Comparison of ENCODE assay signal across 18 cellular contexts in the genomic region with DNA sequence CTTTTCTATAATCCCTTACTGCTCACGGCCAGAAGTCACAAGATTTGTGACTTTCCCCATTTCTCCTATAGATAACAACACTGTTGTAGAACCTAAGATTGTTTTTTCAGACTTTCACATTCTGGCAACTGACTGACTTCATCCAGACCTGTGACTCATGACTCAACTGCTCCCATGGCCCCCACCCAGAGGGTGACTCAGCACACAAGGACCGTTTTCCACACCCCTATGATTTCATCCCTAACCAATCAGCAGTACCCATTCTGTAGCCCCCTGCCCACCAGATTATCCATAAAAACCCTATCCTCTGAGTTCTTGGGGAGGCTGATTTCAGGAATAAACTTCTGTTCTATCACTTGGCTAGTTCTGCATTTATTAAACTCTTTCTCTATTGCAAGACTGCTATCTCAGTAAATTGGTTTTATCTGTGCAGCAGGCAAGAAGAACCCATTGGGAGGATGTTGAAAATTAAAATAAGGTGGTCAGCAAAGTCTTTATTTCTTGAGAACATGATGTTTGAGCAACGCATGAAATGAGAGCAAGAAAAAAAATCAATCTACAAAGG.
A peak's percentile ranks its signal among the peaks of the same experiment; 100 is the strongest.
DNase-seq lines count a peak whose midpoint lies in the region; ATAC-seq, FAIRE-seq and TF ChIP-seq lines count a peak whose summit lies in the region.
"Had no signal": no experiment of that assay in that cellular context is flagged by ENCODE, and none has a peak within 500 bp of the region (broad histone marks: within the 10 kb centered on the region; RNA-seq: fewer than 3 reads in every experiment).

No MANE protein-coding gene starts in this region.

- H3K36me3 ChIP-seq in RWPE2 (ENCODE audit: low read depth): no peaks in the 10 kb centered on the region
- no peaks in the 10 kb centered on the region for H3K36me3 ChIP-seq in testis (ENCODE audit: low read depth, missing control alignments)
- no peaks in the 10 kb centered on the region for H3K36me3 ChIP-seq in suprapubic skin
- H3K36me3 ChIP-seq: heart left ventricle, upper lobe of right lung had no signal

- WGBS in testis, 2 donors: 73 to 98% methylated on average over 3 of the region's 3 CpGs
- WGBS in suprapubic skin: 56% methylated on average over 3 of the region's 3 CpGs

- H3K9me3 ChIP-seq in RWPE2 (ENCODE audit: severe bottlenecking) (peaks cover 11% of the 10 kb centered on the region), testis (no peaks in the 10 kb centered on the region), suprapubic skin (peaks cover 9% of the 10 kb centered on the region)
- H3K9me3 ChIP-seq: upper lobe of right lung had no signal

- peak; percentile 48; the same call in 1 of the 3 replicates for ATAC-seq in RWPE2 (ENCODE audit: low read depth)
- ATAC-seq: CD8-positive, alpha-beta T cell; left cardiac atrium; upper lobe of right lung had no signal

- H3K27me3 ChIP-seq in RWPE2 (ENCODE audit: insufficient read depth, poor library complexity, severe bottlenecking) (no peaks in the 10 kb centered on the region), testis (no peaks in the 10 kb centered on the region), suprapubic skin (no peaks in the 10 kb centered on the region)
- H3K27me3 ChIP-seq: heart left ventricle, upper lobe of right lung had no signal

- TF ChIP-seq POLR2A in H54 (IDR thresholded peaks at IDR 0.05; ENCODE audit: low read depth, low read length) (no peak), testis (IDR thresholded peaks at IDR 0.05) (no peak), suprapubic skin (IDR thresholded peaks at IDR 0.05) (no peak)

- no peak for DNase-seq in H54 (ENCODE audit: insufficient read length, low spot score)
- DNase-seq in RWPE2 (ENCODE audit: low spot score): no peak
- DNase-seq in epithelial cell of prostate (ENCODE audit: low read depth, low spot score): peak; percentile 29
- peak; percentile 75 for DNase-seq in retinal pigment epithelial cell (ENCODE audit: low read depth)
- DNase-seq in testis: no peak
- DNase-seq in suprapubic skin (ENCODE audit: low spot score in 2 of 2): no peak
- no peak for DNase-seq in HT-29 (ENCODE audit: low spot score)
- DNase-seq: activated CD4-positive, alpha-beta memory T cell treated with anti-CD3 and anti-CD28 coated beads for 36 hours; aorta; CD8-positive, alpha-beta T cell; effector CD4-positive, alpha-beta T cell; GF-D8; heart left ventricle; left cardiac atrium; NCI-H1694; NCI-H526 treated with DMSO at 0.1 percent for 48 hours; upper lobe of right lung had no signal

- no peak for TF ChIP-seq EP300 in suprapubic skin (IDR thresholded peaks at IDR 0.05)

- FAIRE-seq in H54 (lab: Jason Lieb, UNC): peak; percentile 78

- H3K4me1 ChIP-seq in RWPE2 (ENCODE audit: insufficient read depth, poor library complexity, severe bottlenecking) (no peaks in the 10 kb centered on the region), testis (no peaks in the 10 kb centered on the region), suprapubic skin (no peaks in the 10 kb centered on the region)
- H3K4me1 ChIP-seq: parathyroid adenoma, upper lobe of right lung had no signal

- no peak for TF ChIP-seq CTCF in RWPE2 (IDR thresholded peaks at IDR 0.05; ENCODE audit: poor library complexity, severe bottlenecking)
- TF ChIP-seq CTCF in retinal pigment epithelial cell (conservative IDR thresholded peaks at IDR 0.05; ENCODE audit: low read depth, low read length): no peak
- TF ChIP-seq CTCF in testis (IDR thresholded peaks at IDR 0.05): no peak
- TF ChIP-seq CTCF in suprapubic skin (IDR thresholded peaks at IDR 0.05): no peak

- intact Hi-C loops in testis (cut with DNase I; ENCODE audit: low total_unique reads): no loop called here

- H3K27ac ChIP-seq in RWPE2 (ENCODE audit: poor library complexity, severe bottlenecking): no peak overlapping the region
- H3K27ac ChIP-seq in epithelial cell of prostate: peak overlapping the region; percentile 18
- no peak overlapping the region for H3K27ac ChIP-seq in testis
- H3K27ac ChIP-seq in suprapubic skin: no peak overlapping the region
- H3K27ac ChIP-seq: heart left ventricle, parathyroid adenoma, upper lobe of right lung had no signal

- H3K4me3 ChIP-seq in RWPE2 (ENCODE audit: severe bottlenecking) (no peak overlapping the region), retinal pigment epithelial cell (ENCODE audit: low read length) (no peak overlapping the region), testis (no peak overlapping the region), suprapubic skin (no peak overlapping the region)
- H3K4me3 ChIP-seq: heart left ventricle, upper lobe of right lung had no signal

Comparison
In these comparisons a context has a peak if more than half of its experiments do, and no peak if none do; other contexts are left out.
1. DNase-seq: peak in epithelial cell of prostate (single experiment) and retinal pigment epithelial cell (single experiment); none in H54 (single experiment), RWPE2 (single experiment), testis (single experiment), suprapubic skin (0 of 2) and HT-29 (single experiment).